ENCODE assay signal across 8 cellular contexts in the genomic region with DNA sequence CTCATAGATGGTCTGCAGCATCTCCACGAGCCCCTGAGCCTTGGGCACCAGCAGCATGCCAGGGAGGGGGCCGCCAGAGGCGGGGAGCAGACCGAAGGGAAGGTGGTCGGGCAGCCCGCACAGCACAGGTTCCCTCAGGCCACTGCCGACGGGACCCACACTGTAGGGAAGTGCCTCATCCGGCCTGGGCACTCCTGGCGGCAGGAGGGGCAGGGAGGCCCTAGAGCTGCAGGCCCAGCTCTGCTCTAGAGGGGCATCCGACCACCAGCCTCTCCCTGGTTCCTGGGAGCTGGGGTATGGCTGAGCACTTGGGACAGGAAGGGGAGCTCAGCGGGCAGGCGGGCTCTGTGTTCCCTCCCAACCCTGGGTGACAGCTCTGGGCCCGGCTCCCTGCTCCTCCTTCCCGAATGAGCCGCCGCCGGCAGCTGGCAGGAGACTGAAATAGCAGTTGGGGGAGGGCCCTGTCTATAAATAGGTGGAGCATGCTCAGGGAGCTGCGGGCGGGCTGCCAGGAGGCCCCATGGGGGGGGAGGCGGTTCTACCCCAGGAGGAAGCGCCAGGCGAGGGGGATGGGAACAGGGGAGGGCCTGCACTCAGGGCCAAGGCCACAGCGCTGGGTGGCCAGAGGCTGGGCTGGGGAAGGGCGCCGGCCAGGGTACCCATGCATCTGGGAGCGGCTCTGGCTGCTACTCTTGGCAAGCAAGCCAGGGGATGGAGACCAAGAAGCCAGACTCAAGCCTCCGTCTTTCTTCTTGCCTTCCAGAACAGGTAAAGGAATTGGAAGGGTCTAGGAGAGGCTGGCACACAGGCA. TPM values are rescaled to one million over a fixed set of nuclear protein-coding genes. Genes with fewer than 3 reads are reported as not detected.
DNase-seq lines count a peak whose midpoint lies in the region; ATAC-seq and TF ChIP-seq lines count a peak whose summit lies in the region.

No MANE protein-coding gene starts in this region.

- peaks cover 2% of the 10 kb centered on the region for H3K36me3 Mint-ChIP-seq in activated CD4-positive, alpha-beta T cell treated with anti-CD3 and anti-CD28 coated beads, Interleukin-2, amount 10 ng/mL, durations not matched to agents 24 days and 14 days (ENCODE audit: low read depth)

- H3K36me3 ChIP-seq in lower lobe of right lung, result peaks cover 31% of the 10 kb centered on the region

- H3K27me3 ChIP-seq in lower lobe of right lung (ENCODE audit: low read depth), result no peaks in the 10 kb centered on the region

- H3K4me3 Mint-ChIP-seq in activated CD4-positive, alpha-beta T cell treated with anti-CD3 and anti-CD28 coated beads, Interleukin-2, amount 10 ng/mL, durations not matched to agents 24 days and 14 days, result peak overlapping the region; percentile 40

- H3K27ac ChIP-seq in lower lobe of right lung, result peak overlapping the region; percentile 58

- H3K4me1 ChIP-seq in lower lobe of right lung, result peaks cover 79% of the 10 kb centered on the region

- intact Hi-C loops in activated CD4-positive, alpha-beta T cell treated with anti-CD3 and anti-CD28 coated beads, Interleukin-2, amount 10 ng/mL, durations not matched to agents 24 days and 14 days (cut with micrococcal nuclease), result no loop called here
- intact Hi-C loops in lower lobe of right lung (cut with DNase I), result no loop called here

- peak; percentile 90 for DNase-seq in EL
- DNase-seq in NCI-H345 (lab: John Stamatoyannopoulos, UW), result peak; percentile 97
- peak; percentile 83 for DNase-seq in activated CD4-positive, alpha-beta T cell treated with anti-CD3 and anti-CD28 coated beads, Interleukin-2, amount 10 ng/mL, durations not matched to agents 24 days and 14 days
- peak; percentile 85 for DNase-seq in dermis blood vessel endothelial cell
- DNase-seq in lower lobe of right lung, result peak; percentile 97
- DNase-seq in stimulated activated CD4-positive, alpha-beta T cell treated with anti-CD3 and anti-CD28 coated beads, Interleukin-4, amount 100 ng/mL, for 48 hours (ENCODE audit: low read depth in 2 of 2), result peak; percentile 32 to 47

- no peaks in the 10 kb centered on the region for H3K9me3 ChIP-seq in lower lobe of right lung

- H3K4me1 Mint-ChIP-seq in activated CD4-positive, alpha-beta T cell treated with anti-CD3 and anti-CD28 coated beads, Interleukin-2, amount 10 ng/mL, durations not matched to agents 24 days and 14 days, result peaks cover 5% of the 10 kb centered on the region

- peak overlapping the region; percentile 54 for H3K4me3 ChIP-seq in lower lobe of right lung

- ATAC-seq in HG03045 (IDR thresholded peaks at IDR 0.05; ENCODE audit: unreplicated experiment) (peak; percentile 49), lower lobe of right lung (peak; percentile 93 to 94), GM21717 (IDR thresholded peaks at IDR 0.05; ENCODE audit: unreplicated experiment) (no peak)

- no peaks in the 10 kb centered on the region for H3K9me3 Mint-ChIP-seq in activated CD4-positive, alpha-beta T cell treated with anti-CD3 and anti-CD28 coated beads, Interleukin-2, amount 10 ng/mL, durations not matched to agents 24 days and 14 days

- no peak for TF ChIP-seq CTCF in lower lobe of right lung (IDR thresholded peaks at IDR 0.05)

- no peaks in the 10 kb centered on the region for H3K27me3 Mint-ChIP-seq in activated CD4-positive, alpha-beta T cell treated with anti-CD3 and anti-CD28 coated beads, Interleukin-2, amount 10 ng/mL, durations not matched to agents 24 days and 14 days

- H3K27ac Mint-ChIP-seq in activated CD4-positive, alpha-beta T cell treated with anti-CD3 and anti-CD28 coated beads, Interleukin-2, amount 10 ng/mL, durations not matched to agents 24 days and 14 days, result no peak overlapping the region

RNA-seq across cellular contexts. Expression of a gene that starts 12.4 kb away (rescaled TPM):
- total RNA-seq in activated CD4-positive, alpha-beta T cell treated with anti-CD3 and anti-CD28 coated beads, Interleukin-2, amount 10 ng/mL, durations not matched to agents 24 days and 14 days, result 16.1 and 17.7 TPM in 2 replicates
- total RNA-seq in dermis blood vessel endothelial cell (50.3 and 52.1 TPM in 2 replicates), lower lobe of right lung (59.2 TPM)

RNA-seq across cellular contexts. Expression of a gene that starts 30.7 kb away (rescaled TPM):
- 23.8 and 24.5 TPM in 2 replicates for total RNA-seq in activated CD4-positive, alpha-beta T cell treated with anti-CD3 and anti-CD28 coated beads, Interleukin-2, amount 10 ng/mL, durations not matched to agents 24 days and 14 days
- total RNA-seq in dermis blood vessel endothelial cell (1.2 and 2.9 TPM in 2 replicates), lower lobe of right lung (0.50 TPM)

RNA-seq across cellular contexts. Expression of a gene that starts 40.5 kb away (rescaled TPM):
- 33.3 and 34.1 TPM in 2 replicates for total RNA-seq in activated CD4-positive, alpha-beta T cell treated with anti-CD3 and anti-CD28 coated beads, Interleukin-2, amount 10 ng/mL, durations not matched to agents 24 days and 14 days
- total RNA-seq in dermis blood vessel endothelial cell (14.3 and 35.1 TPM in 2 replicates), lower lobe of right lung (40.1 TPM)

RNA-seq across cellular contexts. Expression of a gene that starts 44.6 kb away (rescaled TPM):
- 101 and 107 TPM in 2 replicates for total RNA-seq in activated CD4-positive, alpha-beta T cell treated with anti-CD3 and anti-CD28 coated beads, Interleukin-2, amount 10 ng/mL, durations not matched to agents 24 days and 14 days
- total RNA-seq in dermis blood vessel endothelial cell (21.8 and 32.0 TPM in 2 replicates), lower lobe of right lung (39.1 TPM)

RNA-seq across cellular contexts. Expression of a gene that starts 59.5 kb away (rescaled TPM):
- 0.09 and 0.78 TPM in 2 replicates for total RNA-seq in activated CD4-positive, alpha-beta T cell treated with anti-CD3 and anti-CD28 coated beads, Interleukin-2, amount 10 ng/mL, durations not matched to agents 24 days and 14 days
- total RNA-seq in dermis blood vessel endothelial cell (0.17 TPM in 1 of 2 replicates, not detected in the other), lower lobe of right lung (not detected)

Comparison
In these comparisons a context has a peak if more than half of its experiments do, and no peak if none do; other contexts are left out.
1. DNase-seq: peak in every context shown above with its lines; median percentile 97 in NCI-H345; 97 in lower lobe of right lung; 90 in EL; 85 in dermis blood vessel endothelial cell; 83 in activated CD4-positive, alpha-beta T cell treated with anti-CD3 and anti-CD28 coated beads, Interleukin-2, amount 10 ng/mL, durations not matched to agents 24 days and 14 days; 40 in stimulated activated CD4-positive, alpha-beta T cell treated with anti-CD3 and anti-CD28 coated beads, Interleukin-4, amount 100 ng/mL, for 48 hours.